ENCODE assay signal across 12 cellular contexts in genomic region chr1:78303620-78304019, GRCh38.
A peak's percentile ranks its signal among the peaks of the same experiment; 100 is the strongest.
DNase-seq lines count a peak whose midpoint lies in the region; ATAC-seq and TF ChIP-seq lines count a peak whose summit lies in the region.
"Had no signal": no experiment of that assay in that cellular context is flagged by ENCODE, and none has a peak within 500 bp of the region (broad histone marks: within the 10 kb centered on the region; RNA-seq: fewer than 3 reads in every experiment).

No MANE protein-coding gene starts in this region.

- peak overlapping the region; percentile 72 for H3K27ac ChIP-seq in RWPE2 (ENCODE audit: poor library complexity, severe bottlenecking)
- no peak overlapping the region for H3K27ac ChIP-seq in hepatocyte

- DNase-seq in Daoy (ENCODE audit: low read depth) (peak; percentile 82), RWPE2 (ENCODE audit: low spot score) (peak; percentile 85), fibroblast of villous mesenchyme (ENCODE audit: low read depth) (peak; percentile 78), pulmonary artery endothelial cell (ENCODE audit: low read depth, low spot score) (peak; percentile 49), immature natural killer cell (no peak), HuH-7 (ENCODE audit: low spot score) (no peak), hepatocyte (ENCODE audit: low spot score) (no peak)
- no peak for DNase-seq in activated CD4-positive, alpha-beta memory T cell treated with anti-CD3 and anti-CD28 coated beads, Interleukin-2, amount 10 ng/mL, durations not matched to agents 7 days and 5 days
- DNase-seq: glutamatergic neuron; naive thymus-derived CD8-positive, alpha-beta T cell; NCI-H1694 treated with DMSO at 0.1 percent for 48 hours had no signal

- H3K9me2 ChIP-seq in hepatocyte (replicated peaks; ENCODE audit: insufficient read depth): no peaks in the 10 kb centered on the region

- POLR2A ChIA-PET in activated CD4-positive, alpha-beta memory T cell treated with anti-CD3 and anti-CD28 coated beads, Interleukin-2, amount 10 ng/mL, durations not matched to agents 7 days and 5 days (lab: Charles Lee): no interaction called here

- no peaks in the 10 kb centered on the region for H4K20me1 ChIP-seq in hepatocyte (ENCODE audit: insufficient read depth, poor library complexity, severe bottlenecking)

- H3K27me3 Mint-ChIP-seq in immature natural killer cell (ENCODE audit: low read depth in 3 of 3): peaks cover 0 to 4% (median 4%) of the 10 kb centered on the region in 3 donors
- H3K27me3 Mint-ChIP-seq in activated CD4-positive, alpha-beta memory T cell treated with anti-CD3 and anti-CD28 coated beads, Interleukin-2, amount 10 ng/mL, durations not matched to agents 7 days and 5 days: no peaks in the 10 kb centered on the region

- H3K9me3 ChIP-seq in RWPE2 (ENCODE audit: severe bottlenecking) (no peaks in the 10 kb centered on the region), hepatocyte (ENCODE audit: low read depth) (no peaks in the 10 kb centered on the region)

- TF ChIP-seq CTCF in RWPE2 (IDR thresholded peaks at IDR 0.05; ENCODE audit: poor library complexity, severe bottlenecking): no peak
- TF ChIP-seq CTCF in fibroblast of villous mesenchyme (IDR thresholded peaks at IDR 0.05; ENCODE audit: insufficient read depth, low read depth, low read length): no peak
- no peak for TF ChIP-seq CTCF in hepatocyte (IDR thresholded peaks at IDR 0.05; ENCODE audit: poor library complexity)

- H3K4me1 ChIP-seq in RWPE2 (ENCODE audit: insufficient read depth, poor library complexity, severe bottlenecking) (peaks cover 19% of the 10 kb centered on the region), hepatocyte (ENCODE audit: insufficient read depth) (no peaks in the 10 kb centered on the region)

- no peaks in the 10 kb centered on the region for H3K27me3 ChIP-seq in RWPE2 (ENCODE audit: insufficient read depth, poor library complexity, severe bottlenecking)
- H3K27me3 ChIP-seq in hepatocyte: no peaks in the 10 kb centered on the region

- CTCF ChIA-PET in activated CD4-positive, alpha-beta memory T cell treated with anti-CD3 and anti-CD28 coated beads, Interleukin-2, amount 10 ng/mL, durations not matched to agents 7 days and 5 days (lab: Charles Lee): no interaction called here

- no peaks in the 10 kb centered on the region for H3K79me2 ChIP-seq in hepatocyte

- no peak overlapping the region for H3K27ac Mint-ChIP-seq in immature natural killer cell
- H3K27ac Mint-ChIP-seq in activated CD4-positive, alpha-beta memory T cell treated with anti-CD3 and anti-CD28 coated beads, Interleukin-2, amount 10 ng/mL, durations not matched to agents 7 days and 5 days: no peak overlapping the region
- H3K27ac Mint-ChIP-seq: naive thymus-derived CD8-positive, alpha-beta T cell had no signal

- no peak overlapping the region for H3K4me2 ChIP-seq in hepatocyte

- H3K4me3 ChIP-seq in RWPE2 (ENCODE audit: severe bottlenecking) (no peak overlapping the region), fibroblast of villous mesenchyme (ENCODE audit: low read depth, low read length) (no peak overlapping the region), hepatocyte (no peak overlapping the region)

- no peaks in the 10 kb centered on the region for H3K36me3 ChIP-seq in RWPE2 (ENCODE audit: low read depth)
- H3K36me3 ChIP-seq in hepatocyte (replicated peaks; ENCODE audit: insufficient read depth, low read depth): no peaks in the 10 kb centered on the region

- H3K9me3 Mint-ChIP-seq in immature natural killer cell: peaks cover 0 to 23% (median 5%) of the 10 kb centered on the region in 6 donors
- no peaks in the 10 kb centered on the region for H3K9me3 Mint-ChIP-seq in activated CD4-positive, alpha-beta memory T cell treated with anti-CD3 and anti-CD28 coated beads, Interleukin-2, amount 10 ng/mL, durations not matched to agents 7 days and 5 days

- WGBS in hepatocyte (ENCODE audit: low lambda C conversion rate, missing lambda C conversion rate): 38% methylated on average over 2 of the region's 2 CpGs

- peak; percentile 100 for ATAC-seq in RWPE2 (ENCODE audit: low read depth)
- ATAC-seq: naive thymus-derived CD8-positive, alpha-beta T cell; Panc1 had no signal

- no peaks in the 10 kb centered on the region for H3K36me3 Mint-ChIP-seq in immature natural killer cell
- no peaks in the 10 kb centered on the region for H3K36me3 Mint-ChIP-seq in activated CD4-positive, alpha-beta memory T cell treated with anti-CD3 and anti-CD28 coated beads, Interleukin-2, amount 10 ng/mL, durations not matched to agents 7 days and 5 days (ENCODE audit: low read depth)

- no peak overlapping the region for H3K4me3 Mint-ChIP-seq in immature natural killer cell
- H3K4me3 Mint-ChIP-seq in activated CD4-positive, alpha-beta memory T cell treated with anti-CD3 and anti-CD28 coated beads, Interleukin-2, amount 10 ng/mL, durations not matched to agents 7 days and 5 days: no peak overlapping the region
- H3K4me3 Mint-ChIP-seq: naive thymus-derived CD8-positive, alpha-beta T cell had no signal

- no peaks in the 10 kb centered on the region for H3K4me1 Mint-ChIP-seq in immature natural killer cell
- no peaks in the 10 kb centered on the region for H3K4me1 Mint-ChIP-seq in activated CD4-positive, alpha-beta memory T cell treated with anti-CD3 and anti-CD28 coated beads, Interleukin-2, amount 10 ng/mL, durations not matched to agents 7 days and 5 days
- H3K4me1 Mint-ChIP-seq: naive thymus-derived CD8-positive, alpha-beta T cell had no signal

- H2AFZ ChIP-seq in hepatocyte: no peak overlapping the region

Comparison
In these comparisons a context has a peak if more than half of its experiments do, and no peak if none do; other contexts are left out.
1. DNase-seq: peak in Daoy (single experiment), RWPE2 (single experiment), fibroblast of villous mesenchyme (single experiment) and pulmonary artery endothelial cell (single experiment); none in immature natural killer cell (0 of 3), activated CD4-positive, alpha-beta memory T cell treated with anti-CD3 and anti-CD28 coated beads, Interleukin-2, amount 10 ng/mL, durations not matched to agents 7 days and 5 days (single experiment), HuH-7 (single experiment) and hepatocyte (single experiment).